Comparison of ENCODE assay signal across 22 cellular contexts in genomic region chr14:35408026-35408425, GRCh38.
"Had no signal": no experiment of that assay in that cellular context is flagged by ENCODE, and none has a peak within 500 bp of the region (broad histone marks: within the 10 kb centered on the region; RNA-seq: fewer than 3 reads in every experiment).

No MANE protein-coding gene starts in this region.

- H3K27me3 ChIP-seq: SJSA1 had no signal

- ATAC-seq: K562, Panc1 had no signal

- H3K27me3 Mint-ChIP-seq: IgD-negative memory B cell had no signal

- H3K27ac ChIP-seq: KMS-11, SJSA1, SK-N-MC had no signal

- H3K27ac Mint-ChIP-seq: IgD-negative memory B cell had no signal

- H3K4me3 ChIP-seq: K562, SJSA1, SK-N-MC had no signal

- DNase-seq: Kasumi-1, MM.1S, NCI-H1092 treated with DMSO at 0.1 percent for 48 hours, NCI-H1436, NCI-H187, NCI-H2029, NCI-H2081 treated with DMSO at 0.1 percent for 48 hours, NCI-H2171, NCI-H226, NCI-H446, NCI-H510A, NCI-H524 treated with DMSO at 0.1 percent for 48 hours, NCI-H69, NCI-H774, Right ventricle myocardium superior, SIG-M5 had no signal

- H3K9me3 Mint-ChIP-seq: IgD-negative memory B cell had no signal

- H3K4me3 Mint-ChIP-seq: IgD-negative memory B cell had no signal

- H3K9me3 ChIP-seq: SJSA1 had no signal
